ENCODE assay signal across 8 cellular contexts in the genomic region with DNA sequence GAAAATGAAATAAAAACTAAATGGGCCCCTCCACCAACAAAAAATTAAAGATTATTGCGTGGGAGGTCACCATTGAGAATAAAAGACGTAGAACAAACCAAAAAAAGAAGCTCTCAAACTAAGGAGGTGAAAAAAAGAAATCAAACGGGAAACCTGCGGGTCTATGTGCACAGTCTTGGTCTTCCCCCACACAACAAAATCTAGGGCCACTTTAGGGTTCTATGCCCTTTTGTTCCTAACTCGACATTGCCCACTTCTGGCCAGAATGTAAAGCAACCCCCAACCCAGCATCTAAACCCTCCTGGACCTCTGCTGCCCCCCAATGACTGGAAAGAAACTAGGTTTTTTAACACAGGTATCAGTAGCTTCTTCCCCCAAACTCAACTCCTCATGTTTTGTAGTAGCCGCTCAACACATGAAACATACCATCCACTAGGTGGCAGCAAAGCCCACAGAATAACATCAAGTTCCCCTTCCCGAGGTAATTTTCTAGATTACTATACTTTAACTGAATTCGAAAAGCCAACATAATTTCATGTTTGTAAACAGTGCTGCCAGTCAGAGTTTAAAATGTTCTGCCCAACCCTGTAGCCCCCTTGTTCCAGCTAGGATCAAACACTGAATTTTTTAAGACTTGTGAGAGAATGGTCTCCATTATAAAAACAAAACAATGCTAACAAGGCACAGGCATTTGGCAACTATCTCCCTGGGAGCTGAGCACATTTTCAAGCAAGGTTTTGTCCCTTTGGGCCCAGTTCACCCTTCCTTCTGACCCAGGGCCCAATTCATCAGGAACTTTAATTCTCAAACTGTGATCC. TPM values are rescaled to one million over a fixed set of nuclear protein-coding genes. Genes with fewer than 3 reads are reported as not detected.
DNase-seq lines count a peak whose midpoint lies in the region; ATAC-seq and TF ChIP-seq lines count a peak whose summit lies in the region.

No MANE protein-coding gene starts in this region.

- no peak overlapping the region for H2BK12ac ChIP-seq in neuronal stem cell (ENCODE audit: low read length)

- H3K23ac ChIP-seq in neuronal stem cell (ENCODE audit: low read depth, low read length, poor library complexity): no peak overlapping the region

- peaks cover 34 to 43% of the 10 kb centered on the region in 2 experiments for H3K36me3 ChIP-seq in HCT116 (ENCODE audit: control insufficient read depth in 1 of 2, insufficient read depth in 2 of 2, low read length in 2 of 2)
- peaks cover 15 to 92% of the 10 kb centered on the region in 2 donors for H3K36me3 ChIP-seq in neuronal stem cell (replicated peaks in 1 of 2; ENCODE audit: control insufficient read depth in 2 of 2, insufficient read depth in 2 of 2, low read length in 2 of 2)

- no peak overlapping the region for H2BK120ac ChIP-seq in neuronal stem cell (ENCODE audit: low read depth, low read length)

- TF ChIP-seq POLR2A in HCT116 (IDR thresholded peaks at IDR 0.05; ENCODE audit: borderline replicate concordance, extremely low read depth, insufficient read depth, insufficient read length): no peak

- H3K27me3 ChIP-seq in HCT116 (ENCODE audit: insufficient read depth, low read length) (no peaks in the 10 kb centered on the region), neuronal stem cell (ENCODE audit: control insufficient read depth in 3 of 3, insufficient read depth in 3 of 3, low read depth in 1 of 3, low read length in 3 of 3) (no peaks in the 10 kb centered on the region)

- peaks cover 6 to 24% of the 10 kb centered on the region in 2 experiments; a peak in 2 of 4 replicates for H3K4me1 ChIP-seq in HCT116 (ENCODE audit: control insufficient read depth in 1 of 2, insufficient read depth in 2 of 2, low read length in 2 of 2)
- peaks cover 0 to 3% of the 10 kb centered on the region in 2 donors for H3K4me1 ChIP-seq in neuronal stem cell (ENCODE audit: control insufficient read depth in 2 of 2, insufficient read depth in 1 of 2, low read depth in 1 of 2, low read length in 2 of 2)

- H3K4me2 ChIP-seq in HCT116 (ENCODE audit: low read length): no peak overlapping the region
- no peak overlapping the region for H3K4me2 ChIP-seq in neuronal stem cell (ENCODE audit: insufficient read depth, low read length, poor library complexity, severe bottlenecking)

- H3K9me3 Mint-ChIP-seq in activated T-helper 17 cell treated with anti-CD3 and anti-CD28 coated beads, Interleukin-2, amount 50 U/mL, for 72 hours: no peaks in the 10 kb centered on the region
- no peaks in the 10 kb centered on the region for H3K9me3 Mint-ChIP-seq in type B pancreatic cell

- peak overlapping the region; percentile 88 for H3K4me3 Mint-ChIP-seq in activated T-helper 17 cell treated with anti-CD3 and anti-CD28 coated beads, Interleukin-2, amount 50 U/mL, for 72 hours
- no peak overlapping the region for H3K4me3 Mint-ChIP-seq in type B pancreatic cell

- no peak overlapping the region for H3K4me3 ChIP-seq in HCT116 (replicated peaks in 1 of 2; ENCODE audit: low read depth in 1 of 2, low read length in 2 of 2)
- H3K4me3 ChIP-seq in neuronal stem cell (ENCODE audit: low read length in 2 of 2): no peak overlapping the region

- peak; percentile 87 for ATAC-seq in HCT116
- ATAC-seq in activated T-helper 17 cell treated with anti-CD3 and anti-CD28 coated beads, Interleukin-2, amount 50 U/mL, for 72 hours (replicated peaks): peak; percentile 71

- H3K9ac ChIP-seq in HCT116 (ENCODE audit: low read length) (no peak overlapping the region), neuronal stem cell (ENCODE audit: low read depth, low read length, poor library complexity) (no peak overlapping the region)

- no peak overlapping the region for H2AK5ac ChIP-seq in neuronal stem cell (ENCODE audit: low read depth, low read length)

- peak; percentile 84 for TF ChIP-seq RAD21 in HCT116 (IDR thresholded peaks at IDR 0.05; ENCODE audit: low read depth)

- H3K9me3 ChIP-seq in HCT116 (ENCODE audit: control insufficient read depth in 1 of 2, insufficient read depth in 1 of 2, low read depth in 1 of 2, low read length in 2 of 2) (no peaks in the 10 kb centered on the region), neuronal stem cell (replicated peaks in 1 of 2; ENCODE audit: control insufficient read depth in 2 of 2, insufficient read depth in 1 of 2, low read depth in 1 of 2, low read length in 2 of 2) (no peaks in the 10 kb centered on the region)

- H4K8ac ChIP-seq in neuronal stem cell (ENCODE audit: low read depth, low read length): no peak overlapping the region

- intact Hi-C loops in HCT116 (cut with micrococcal nuclease): loop anchor here (1.0 to 5.0 kb wide), 3 partner anchors 82 to 283 kb away; a partner anchor contains a TSS

- no peaks in the 10 kb centered on the region for H3K9me2 ChIP-seq in HCT116 (ENCODE audit: insufficient read depth)

- DNase-seq in GM04504 (ENCODE audit: low read depth): peak; percentile 53
- DNase-seq in HCT116 (ENCODE audit: low read depth, low spot score): peak; percentile 79
- peak; percentile 79 for DNase-seq in LoVo (ENCODE audit: low spot score)
- peak; percentile 76 for DNase-seq in RPMI8226
- peak; percentile 74 for DNase-seq in fibroblast of the conjunctiva (ENCODE audit: low read depth)
- DNase-seq in neuronal stem cell (ENCODE audit: low spot score): peak; percentile 91
- DNase-seq in type B pancreatic cell (ENCODE audit: extremely low spot score, unreplicated experiment): no peak

- no TSS peak for BruUV-seq in HCT116 (replicated peaks; lab: Mats Ljungman, UMichigan)

- no peak overlapping the region for H3K18ac ChIP-seq in neuronal stem cell (ENCODE audit: low read length)

- no peak overlapping the region for H2AFZ ChIP-seq in HCT116 (ENCODE audit: low read depth, low read length, poor library complexity, severe bottlenecking)
- no peak overlapping the region for H2AFZ ChIP-seq in neuronal stem cell (ENCODE audit: low read length)

- peaks cover 49% of the 10 kb centered on the region for H3K79me2 ChIP-seq in HCT116 (ENCODE audit: insufficient read depth, low read length)

- no peaks in the 10 kb centered on the region for H4K20me1 ChIP-seq in HCT116 (ENCODE audit: insufficient read depth)

- H3K14ac ChIP-seq in neuronal stem cell (ENCODE audit: low read length): no peak overlapping the region

- peaks cover 99% of the 10 kb centered on the region for H3K36me3 Mint-ChIP-seq in activated T-helper 17 cell treated with anti-CD3 and anti-CD28 coated beads, Interleukin-2, amount 50 U/mL, for 72 hours (ENCODE audit: low read depth)
- H3K36me3 Mint-ChIP-seq in type B pancreatic cell: peaks cover 34% of the 10 kb centered on the region

- H2BK15ac ChIP-seq in neuronal stem cell (ENCODE audit: low read length): no peak overlapping the region

- H3K79me1 ChIP-seq in neuronal stem cell (ENCODE audit: low read depth, low read length): no peaks in the 10 kb centered on the region

- H3K27ac Mint-ChIP-seq in activated T-helper 17 cell treated with anti-CD3 and anti-CD28 coated beads, Interleukin-2, amount 50 U/mL, for 72 hours: peak overlapping the region; percentile 99
- H3K27ac Mint-ChIP-seq in type B pancreatic cell: peak overlapping the region; percentile 67

- no peak overlapping the region for H2BK5ac ChIP-seq in neuronal stem cell (ENCODE audit: low read length)

- TF ChIP-seq CTCF in HCT116 (IDR thresholded peaks at IDR 0.05 in 2 of 3, conservative IDR thresholded peaks at IDR 0.05 in 1 of 3; ENCODE audit: borderline replicate concordance in 1 of 3, insufficient read depth in 1 of 3, low read depth in 2 of 3, low read length in 2 of 3) (peak; percentile 77 to 94 (median 92)), type B pancreatic cell (conservative IDR thresholded peaks at IDR 0.05) (peak; percentile 91)

- no peak overlapping the region for H4K91ac ChIP-seq in neuronal stem cell (ENCODE audit: low read depth, low read length, poor library complexity)

- RAD21 ChIA-PET in HCT116 (lab: Charles Lee; ENCODE audit: low non-redundant PET in 1 of 2, low total read pairs in 2 of 2, uncharacterized antibody in 2 of 2, unreplicated experiment in 2 of 2): interaction anchor here (0.7 to 2.1 kb wide), 2 partner anchors 82 to 83 kb away, joined by 3 to 14 read pairs; no protein-coding TSS in a partner anchor

- H3K4ac ChIP-seq in neuronal stem cell (ENCODE audit: low read length): no peak overlapping the region

- POLR2A ChIA-PET in HCT116 (lab: Charles Lee): interaction anchor here (0.6 to 1.9 kb wide), 4 partner anchors 19 to 161 kb away, joined by 3 to 18 read pairs (median 5); a partner anchor contains a TSS

- WGBS in neuronal stem cell (ENCODE audit: extremely low coverage in 2 of 2, insufficient read length in 2 of 2, insufficient replicate concordance in 1 of 2), 2 donors: no CpG with 5 or more reads among the region's 8 CpGs

- no peaks in the 10 kb centered on the region for H3K27me3 Mint-ChIP-seq in activated T-helper 17 cell treated with anti-CD3 and anti-CD28 coated beads, Interleukin-2, amount 50 U/mL, for 72 hours
- no peaks in the 10 kb centered on the region for H3K27me3 Mint-ChIP-seq in type B pancreatic cell

- H3K4me1 Mint-ChIP-seq in activated T-helper 17 cell treated with anti-CD3 and anti-CD28 coated beads, Interleukin-2, amount 50 U/mL, for 72 hours: peaks cover 33% of the 10 kb centered on the region
- H3K4me1 Mint-ChIP-seq in type B pancreatic cell (ENCODE audit: unreplicated experiment): peaks cover 18% of the 10 kb centered on the region

- CTCF ChIA-PET in HCT116 (lab: Charles Lee): interaction anchor here (0.5 to 4.8 kb wide), 31 partner anchors 8 to 416 kb away, joined by 3 to 93 read pairs (median 5); a partner anchor contains a TSS

- H3K27ac ChIP-seq in HCT116 (ENCODE audit: low read depth, low read length) (peak overlapping the region; percentile 48; the same call in 1 of the 2 replicates), neuronal stem cell (replicated peaks; ENCODE audit: low read length) (peak overlapping the region; percentile 41)

TF ChIP-seq in HCT116, 20 proteins besides CTCF, POLR2A, EP300 and RAD21 (continues in another document):
- TF ChIP-seq YY1 (IDR thresholded peaks at IDR 0.05; ENCODE audit: extremely low read depth, insufficient replicate concordance, low read depth, low read length): no peak
- TF ChIP-seq SIN3A (IDR thresholded peaks at IDR 0.05; ENCODE audit: low read depth): no peak
- TF ChIP-seq JUND (IDR thresholded peaks at IDR 0.05): no peak

RNA-seq across cellular contexts. Expression of a gene that starts 18.7 kb away (rescaled TPM):
- 162 TPM for total RNA-seq in HCT116 (2021; ENCODE audit: unreplicated experiment)
- 142 and 163 TPM in 2 replicates for polyA plus RNA-seq in HCT116 (2012)
- 100 to 1,000 TPM; 218 to 229 TPM for total RNA-seq in activated T-helper 17 cell treated with anti-CD3 and anti-CD28 coated beads, Interleukin-2, amount 50 U/mL, for 72 hours
- polyA plus RNA-seq in neuronal stem cell (2013, experiment 1 of 2): 182 TPM
- polyA plus RNA-seq in neuronal stem cell (2013, experiment 2 of 2): 180 TPM
- 191 and 228 TPM in 2 replicates for total RNA-seq in type B pancreatic cell (ENCODE audit: low replicate concordance)

RNA-seq across cellular contexts. Expression of a gene that starts 27.8 kb away (rescaled TPM):
- total RNA-seq in HCT116 (2021; ENCODE audit: unreplicated experiment) (9.4 TPM), type B pancreatic cell (ENCODE audit: low replicate concordance) (34.1 and 71.0 TPM in 2 replicates)
- polyA plus RNA-seq in HCT116 (2012): 6.2 and 8.4 TPM in 2 replicates
- 10 to 100 TPM; 11.2 to 31.0 TPM for total RNA-seq in activated T-helper 17 cell treated with anti-CD3 and anti-CD28 coated beads, Interleukin-2, amount 50 U/mL, for 72 hours
- polyA plus RNA-seq in neuronal stem cell (2013, experiment 1 of 2): 21.7 TPM
- polyA plus RNA-seq in neuronal stem cell (2013, experiment 2 of 2): 20.3 TPM
